In genomic region chr12:89370850-89371249, GRCh38 we compare ENCODE assay signal across 12 cellular contexts. TPM values are rescaled to one million over a fixed set of nuclear protein-coding genes. Genes with fewer than 3 reads are reported as not detected.
DNase-seq lines count a peak whose midpoint lies in the region; ATAC-seq and TF ChIP-seq lines count a peak whose summit lies in the region.
"Had no signal": no experiment of that assay in that cellular context is flagged by ENCODE, and none has a peak within 500 bp of the region (broad histone marks: within the 10 kb centered on the region; RNA-seq: fewer than 3 reads in every experiment).

No MANE protein-coding gene starts in this region.

- TF ChIP-seq CTCF in upper lobe of right lung (IDR thresholded peaks at IDR 0.05) (no peak), ovary (IDR thresholded peaks at IDR 0.05) (no peak)

- H3K4me1 ChIP-seq in upper lobe of right lung (peaks cover 27% of the 10 kb centered on the region), ovary (ENCODE audit: insufficient read depth) (no peaks in the 10 kb centered on the region)

- H3K36me3 ChIP-seq in upper lobe of right lung = no peaks in the 10 kb centered on the region
- H3K36me3 ChIP-seq in ovary = no peaks in the 10 kb centered on the region

- H3K27me3 ChIP-seq in upper lobe of right lung = no peaks in the 10 kb centered on the region
- H3K27me3 ChIP-seq in ovary = no peaks in the 10 kb centered on the region

- DNase-seq in AG20443 (ENCODE audit: low spot score) = peak; percentile 58
- DNase-seq in HT1080 (ENCODE audit: low read depth) = peak; percentile 99
- DNase-seq in amniotic epithelial cell (ENCODE audit: low read depth) = peak; percentile 96
- DNase-seq in islet precursor cell = peak; percentile 92
- no peak for DNase-seq in NCI-H774 (lab: John Stamatoyannopoulos, UW)
- DNase-seq in upper lobe of right lung = no peak
- DNase-seq in ovary = no peak
- DNase-seq: activated CD4-positive, alpha-beta memory T cell treated with anti-CD3 and anti-CD28 coated beads for 36 hours; activated naive CD8-positive, alpha-beta T cell treated with anti-CD3 and anti-CD28 coated beads, Interleukin-2, amount 50 U/mL, for 24 hours; mesendoderm; NCI-H1694 had no signal

- 85 to 86% (median 86%) methylated on average over 7 of the region's 7 CpGs for WGBS in ovary, 3 donors

- no peak for TF ChIP-seq POLR2A in ovary (IDR thresholded peaks at IDR 0.05)

- no peak for TF ChIP-seq EP300 in ovary (IDR thresholded peaks at IDR 0.05)

- H3K4me3 ChIP-seq in upper lobe of right lung = no peak overlapping the region
- H3K4me3 ChIP-seq in ovary = no peak overlapping the region

- intact Hi-C loops in upper lobe of right lung (cut with DNase I) = no loop called here
- intact Hi-C loops in ovary (cut with DNase I) = no loop called here

- H3K27ac ChIP-seq in upper lobe of right lung (no peak overlapping the region), ovary (no peak overlapping the region)

- H3K9me3 ChIP-seq in upper lobe of right lung = no peaks in the 10 kb centered on the region
- no peaks in the 10 kb centered on the region for H3K9me3 ChIP-seq in ovary

- ATAC-seq in HG03442 (IDR thresholded peaks at IDR 0.05; ENCODE audit: unreplicated experiment) = no peak
- ATAC-seq in upper lobe of right lung = no peak
- ATAC-seq: activated naive CD8-positive, alpha-beta T cell treated with anti-CD3 and anti-CD28 coated beads, Interleukin-2, amount 50 U/mL, for 24 hours had no signal

RNA-seq across cellular contexts. Expression of gene DUSP6, which starts 18.5 kb away (rescaled TPM):
- total RNA-seq in HT1080 (2014; rRNA removed; shearing (Covaris generic)) = 0.32 and 1.2 TPM in 2 replicates
- 0.44 and 0.89 TPM in 2 replicates for polyA plus RNA-seq in HT1080 (2015; cell fraction: cytosol; rRNA removed)
- 0.37 and 1.4 TPM in 2 replicates for polyA plus RNA-seq in HT1080 (2015; cell fraction: nucleus; rRNA removed)
- 110 TPM for total RNA-seq in upper lobe of right lung
- total RNA-seq in ovary = 10 to 100 TPM; 10.8 to 34.4 (median 20.1) TPM
- 10 to 100 TPM; 20.6 to 35.5 TPM for polyA plus RNA-seq in ovary

Comparison
In these comparisons a context has a peak if more than half of its experiments do, and no peak if none do; other contexts are left out.
1. DNase-seq: peak in AG20443 (single experiment), HT1080 (single experiment), amniotic epithelial cell (single experiment) and islet precursor cell (single experiment); none in NCI-H774 (single experiment), upper lobe of right lung (single experiment) and ovary (0 of 5).